In the genomic region with DNA sequence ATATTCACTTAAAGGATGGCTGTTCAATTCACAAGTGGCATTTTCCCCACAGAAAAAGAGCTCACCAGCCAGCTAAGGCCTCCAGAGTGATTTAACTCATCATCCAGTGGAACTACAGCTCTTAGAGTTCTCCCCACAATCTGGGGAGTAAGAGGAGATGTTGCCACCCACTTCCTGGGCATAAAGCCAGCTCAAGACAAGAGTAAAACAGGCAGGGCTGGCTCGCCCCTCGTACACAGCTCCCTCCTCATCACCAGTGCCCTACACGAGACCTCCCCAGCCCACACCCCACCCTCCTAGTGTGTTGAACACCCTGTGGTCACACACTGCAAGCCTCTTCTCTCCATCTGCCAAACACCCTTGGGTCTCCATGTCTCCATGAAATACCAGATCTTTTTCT, we compare ENCODE assay signal across 10 cellular contexts. TPM values are rescaled to one million over a fixed set of nuclear protein-coding genes. Genes with fewer than 3 reads are reported as not detected.
DNase-seq lines count a peak whose midpoint lies in the region; ATAC-seq, FAIRE-seq and TF ChIP-seq lines count a peak whose summit lies in the region.
"Had no signal": no experiment of that assay in that cellular context is flagged by ENCODE, and none has a peak within 500 bp of the region (broad histone marks: within the 10 kb centered on the region; RNA-seq: fewer than 3 reads in every experiment).

No MANE protein-coding gene starts in this region.

- no peak for FAIRE-seq in small intestine (lab: Jason Lieb, UNC)

- H3K27ac ChIP-seq in PC-3 (ENCODE audit: low read length) (no peak overlapping the region), testis (no peak overlapping the region), small intestine (ENCODE audit: low read depth in 1 of 2, low read length in 1 of 2) (no peak overlapping the region)
- H3K27ac ChIP-seq: VCaP had no signal

- no peaks in the 10 kb centered on the region for H3K9me3 ChIP-seq in PC-3 (ENCODE audit: low read length)
- H3K9me3 ChIP-seq in testis = no peaks in the 10 kb centered on the region
- H3K9me3 ChIP-seq in small intestine (ENCODE audit: control insufficient read depth, low read depth) = no peaks in the 10 kb centered on the region

- TF ChIP-seq CTCF in PC-3 (conservative IDR thresholded peaks at IDR 0.05; ENCODE audit: low read depth, low read length) (no peak), foreskin fibroblast (IDR thresholded peaks at IDR 0.05; ENCODE audit: low read depth, low read length) (no peak), testis (IDR thresholded peaks at IDR 0.05) (no peak)

- H3K9me3 Mint-ChIP-seq in activated CD4-positive, alpha-beta T cell treated with anti-CD3 and anti-CD28 coated beads for 36 hours (ENCODE audit: low read depth) = no peaks in the 10 kb centered on the region
- no peaks in the 10 kb centered on the region for H3K9me3 Mint-ChIP-seq in activated CD4-positive, alpha-beta T cell treated with anti-CD3 and anti-CD28 coated beads, Interleukin-2, amount 10 ng/mL, durations not matched to agents 7 days and 5 days
- H3K9me3 Mint-ChIP-seq: dendritic cell treated with granulocyte-macrophage colony-stimulating factor and Interleukin-4, amounts not matched to agents 40 ng/mL and 50 ng/mL, for 4 days had no signal

- WGBS in testis, 2 donors = 36 to 61% methylated on average over 3 of the region's 3 CpGs
- 26 to 30% (median 29%) methylated on average over 3 of the region's 3 CpGs for WGBS in small intestine, 3 donors

- H3K27me3 ChIP-seq in PC-3 (ENCODE audit: low read length) (no peaks in the 10 kb centered on the region), testis (no peaks in the 10 kb centered on the region), small intestine (ENCODE audit: control insufficient read depth in 2 of 2, insufficient read depth in 2 of 2, low read length in 2 of 2) (no peaks in the 10 kb centered on the region)

- no peak overlapping the region for H3K9ac ChIP-seq in PC-3 (ENCODE audit: low read length)

- H3K4me3 ChIP-seq in PC-3 (ENCODE audit: low read length) (no peak overlapping the region), foreskin fibroblast (ENCODE audit: low read depth in 1 of 2, low read length in 2 of 2) (no peak overlapping the region), testis (no peak overlapping the region), small intestine (ENCODE audit: low read depth in 1 of 2, low read length in 2 of 2) (no peak overlapping the region)

- ATAC-seq in activated CD4-positive, alpha-beta T cell treated with anti-CD3 and anti-CD28 coated beads for 36 hours = peak; percentile 65
- ATAC-seq in PC-3 (peak; percentile 23; the same call in 1 of the 2 replicates), HG03159 (IDR thresholded peaks at IDR 0.05; ENCODE audit: unreplicated experiment) (no peak)

- no peaks in the 10 kb centered on the region for H3K9me2 ChIP-seq in PC-3 (replicated peaks; ENCODE audit: low read length)

- no peaks in the 10 kb centered on the region for H3K79me2 ChIP-seq in PC-3 (ENCODE audit: low read length)

- intact Hi-C loops in activated CD4-positive, alpha-beta T cell treated with anti-CD3 and anti-CD28 coated beads for 36 hours (cut with DNase I, micrococcal nuclease) = no loop called here
- intact Hi-C loops in PC-3 (cut with micrococcal nuclease) (no loop called here), testis (cut with DNase I; ENCODE audit: low total_unique reads) (no loop called here)

- DNase-seq in activated CD4-positive, alpha-beta T cell treated with anti-CD3 and anti-CD28 coated beads for 36 hours = peak; percentile 28
- no peak for DNase-seq in activated CD4-positive, alpha-beta T cell treated with anti-CD3 and anti-CD28 coated beads, Interleukin-2, amount 10 ng/mL, durations not matched to agents 7 days and 5 days
- DNase-seq in PC-3 (peak; percentile 41), foreskin fibroblast (peak; percentile 78 to 88), testis (peak; percentile 76), iPS-NIHi7 (ENCODE audit: extremely low spot score) (no peak), small intestine (no peak)

- peaks cover 30% of the 10 kb centered on the region for H3K4me1 ChIP-seq in PC-3 (ENCODE audit: insufficient read depth, low read length)
- no peaks in the 10 kb centered on the region for H3K4me1 ChIP-seq in testis
- no peaks in the 10 kb centered on the region for H3K4me1 ChIP-seq in small intestine (ENCODE audit: control insufficient read depth in 2 of 2, insufficient read depth in 1 of 2, low read depth in 1 of 2, low read length in 1 of 2)

- H3K36me3 ChIP-seq in PC-3 (ENCODE audit: low read depth, low read length) (0 out of 2 replicates have a peak, but pooled peaks cover 2% of the 10 kb centered on the region), testis (ENCODE audit: low read depth, missing control alignments) (no peaks in the 10 kb centered on the region), small intestine (ENCODE audit: control insufficient read depth in 2 of 2, insufficient read depth in 2 of 2, low read length in 2 of 2) (peaks cover 6 to 8% of the 10 kb centered on the region in 2 donors)

- BruUV-seq in PC-3 (replicated peaks; lab: Mats Ljungman, UMichigan) = no TSS peak

- H4K20me1 ChIP-seq in PC-3 (ENCODE audit: low read length) = no peaks in the 10 kb centered on the region

- H3K27me3 Mint-ChIP-seq in activated CD4-positive, alpha-beta T cell treated with anti-CD3 and anti-CD28 coated beads for 36 hours = peaks cover 5% of the 10 kb centered on the region
- no peaks in the 10 kb centered on the region for H3K27me3 Mint-ChIP-seq in activated CD4-positive, alpha-beta T cell treated with anti-CD3 and anti-CD28 coated beads, Interleukin-2, amount 10 ng/mL, durations not matched to agents 7 days and 5 days
- H3K27me3 Mint-ChIP-seq: dendritic cell treated with granulocyte-macrophage colony-stimulating factor and Interleukin-4, amounts not matched to agents 40 ng/mL and 50 ng/mL, for 4 days had no signal

- POLR2A ChIA-PET in activated CD4-positive, alpha-beta T cell treated with anti-CD3 and anti-CD28 coated beads for 36 hours (lab: Charles Lee) = no interaction called here
- POLR2A ChIA-PET in activated CD4-positive, alpha-beta T cell treated with anti-CD3 and anti-CD28 coated beads, Interleukin-2, amount 10 ng/mL, durations not matched to agents 7 days and 5 days (lab: Charles Lee) = no interaction called here
- POLR2A ChIA-PET in PC-3 (lab: Charles Lee; ENCODE audit: unreplicated experiment) = no interaction called here

- H3K4me2 ChIP-seq in PC-3 (ENCODE audit: low read length) = no peak overlapping the region

- CTCF ChIA-PET in activated CD4-positive, alpha-beta T cell treated with anti-CD3 and anti-CD28 coated beads for 36 hours (lab: Charles Lee) = no interaction called here
- CTCF ChIA-PET in activated CD4-positive, alpha-beta T cell treated with anti-CD3 and anti-CD28 coated beads, Interleukin-2, amount 10 ng/mL, durations not matched to agents 7 days and 5 days (lab: Charles Lee) = no interaction called here
- CTCF ChIA-PET in PC-3 (lab: Charles Lee) = no interaction called here

- H3K4me3 Mint-ChIP-seq in activated CD4-positive, alpha-beta T cell treated with anti-CD3 and anti-CD28 coated beads for 36 hours = no peak overlapping the region
- H3K4me3 Mint-ChIP-seq in activated CD4-positive, alpha-beta T cell treated with anti-CD3 and anti-CD28 coated beads, Interleukin-2, amount 10 ng/mL, durations not matched to agents 7 days and 5 days = no peak overlapping the region
- H3K4me3 Mint-ChIP-seq: dendritic cell treated with granulocyte-macrophage colony-stimulating factor and Interleukin-4, amounts not matched to agents 40 ng/mL and 50 ng/mL, for 4 days had no signal

- H3K27ac Mint-ChIP-seq in activated CD4-positive, alpha-beta T cell treated with anti-CD3 and anti-CD28 coated beads for 36 hours = no peak overlapping the region
- no peak overlapping the region for H3K27ac Mint-ChIP-seq in activated CD4-positive, alpha-beta T cell treated with anti-CD3 and anti-CD28 coated beads, Interleukin-2, amount 10 ng/mL, durations not matched to agents 7 days and 5 days
- H3K27ac Mint-ChIP-seq: dendritic cell treated with granulocyte-macrophage colony-stimulating factor and Interleukin-4, amounts not matched to agents 40 ng/mL and 50 ng/mL, for 4 days had no signal

- TF ChIP-seq POLR2A in testis (IDR thresholded peaks at IDR 0.05) = no peak

- no peaks in the 10 kb centered on the region for H3K36me3 Mint-ChIP-seq in activated CD4-positive, alpha-beta T cell treated with anti-CD3 and anti-CD28 coated beads for 36 hours (ENCODE audit: low read depth)
- no peaks in the 10 kb centered on the region for H3K36me3 Mint-ChIP-seq in activated CD4-positive, alpha-beta T cell treated with anti-CD3 and anti-CD28 coated beads, Interleukin-2, amount 10 ng/mL, durations not matched to agents 7 days and 5 days (ENCODE audit: low read depth)

- H3F3A ChIP-seq in PC-3 (ENCODE audit: low read length, unreplicated experiment) = no peaks in the 10 kb centered on the region

- H3K4me1 Mint-ChIP-seq in activated CD4-positive, alpha-beta T cell treated with anti-CD3 and anti-CD28 coated beads for 36 hours = peaks cover 10% of the 10 kb centered on the region
- H3K4me1 Mint-ChIP-seq in activated CD4-positive, alpha-beta T cell treated with anti-CD3 and anti-CD28 coated beads, Interleukin-2, amount 10 ng/mL, durations not matched to agents 7 days and 5 days = peaks cover 4% of the 10 kb centered on the region

- H2AFZ ChIP-seq in PC-3 (ENCODE audit: low read length) = no peak overlapping the region

RNA-seq across cellular contexts. Expression of a gene that starts 47.2 kb away (rescaled TPM):
- total RNA-seq in activated CD4-positive, alpha-beta T cell treated with anti-CD3 and anti-CD28 coated beads for 36 hours = 10 to 100 TPM; 10.9 to 11.6 TPM
- total RNA-seq in activated CD4-positive, alpha-beta T cell treated with anti-CD3 and anti-CD28 coated beads, Interleukin-2, amount 10 ng/mL, durations not matched to agents 7 days and 5 days = 10 to 100 TPM; 26.2 to 27.3 TPM
- 0.12 and 0.29 TPM in 2 replicates for total RNA-seq in PC-3 (2014; rRNA removed)
- total RNA-seq in testis = 1 to 10 TPM; 3.6 to 4.8 TPM
- polyA plus RNA-seq in testis (ENCODE audit: insufficient read depth, low read depth, low replicate concordance) = 4.2 TPM
- polyA plus RNA-seq in small intestine = under 1 TPM; 0.45 to 0.81 (median 0.76) TPM

Comparison
In these comparisons a context has a peak if more than half of its experiments do, and no peak if none do; other contexts are left out.
1. DNase-seq: peak in activated CD4-positive, alpha-beta T cell treated with anti-CD3 and anti-CD28 coated beads for 36 hours (single experiment), PC-3 (single experiment), foreskin fibroblast (2 of 2) and testis (single experiment); none in activated CD4-positive, alpha-beta T cell treated with anti-CD3 and anti-CD28 coated beads, Interleukin-2, amount 10 ng/mL, durations not matched to agents 7 days and 5 days (single experiment), iPS-NIHi7 (single experiment) and small intestine (single experiment).